ENCODE assay signal across 1 cellular context in the genomic region with DNA sequence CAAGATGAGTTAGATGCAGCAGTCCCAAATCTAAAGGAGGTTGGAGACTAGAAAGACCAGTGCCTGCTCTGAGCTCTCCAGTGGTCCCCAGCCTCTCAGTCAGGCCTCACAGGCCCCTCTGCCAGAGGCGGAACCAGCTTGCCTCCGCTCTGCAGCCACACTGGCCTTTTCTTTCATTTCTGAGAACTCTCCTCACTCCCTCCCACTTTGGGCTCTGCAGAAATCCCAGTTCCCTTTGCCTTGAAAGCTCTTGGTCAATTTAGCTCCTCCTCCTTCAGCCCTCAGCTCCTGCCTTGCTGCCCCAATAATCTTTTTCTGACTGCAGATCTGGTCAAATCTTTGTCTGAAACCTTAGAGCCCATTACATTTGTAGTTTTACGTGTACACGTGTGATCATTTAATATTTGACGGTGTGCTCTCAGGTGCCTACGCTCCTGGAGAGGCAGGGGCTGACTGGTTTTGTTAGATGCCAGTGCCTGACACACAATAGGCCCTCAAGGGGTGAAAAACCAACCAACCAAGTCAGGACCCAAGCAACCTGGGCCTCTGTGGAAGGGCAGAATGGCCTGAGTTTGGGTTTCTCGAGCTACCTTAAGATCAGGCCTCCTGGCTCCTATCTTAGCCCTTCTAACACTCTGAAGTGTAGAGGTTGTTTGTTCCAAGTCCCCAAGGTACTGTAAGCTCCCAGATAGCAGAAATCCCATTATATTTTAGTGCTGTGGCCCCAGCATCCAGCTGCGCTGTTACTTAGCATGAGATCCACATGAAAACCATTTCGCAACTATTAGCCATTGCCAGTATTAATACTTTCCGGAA.
TF ChIP-seq lines count a peak whose summit lies in the region.

No MANE protein-coding gene starts in this region.

TF ChIP-seq in GM12878, 131 proteins besides CTCF, POLR2A, EP300 and RAD21 (continued from another document):
- TF ChIP-seq MLLT1 (IDR thresholded peaks at IDR 0.05): peak; percentile 93
- TF ChIP-seq TAF1 (IDR thresholded peaks at IDR 0.05; ENCODE audit: borderline replicate concordance, low read depth, low read length): no peak
- TF ChIP-seq POU2F2 (IDR thresholded peaks at IDR 0.05; ENCODE audit: borderline replicate concordance, low read depth, low read length): no peak
- TF ChIP-seq SIN3A (IDR thresholded peaks at IDR 0.05; ENCODE audit: low read depth, low read length): 0 out of 2 replicates have a peak, but pooled peaks have one; percentile 41
